35 cellular contexts compared by ENCODE assay signal in genomic region chr16:57331355-57331754, GRCh38. TPM values are rescaled to one million over a fixed set of nuclear protein-coding genes. Genes with fewer than 3 reads are reported as not detected.
"Had no signal": no experiment of that assay in that cellular context is flagged by ENCODE, and none has a peak within 500 bp of the region (broad histone marks: within the 10 kb centered on the region; RNA-seq: fewer than 3 reads in every experiment).

No MANE protein-coding gene starts in this region.

- H3K79me2 ChIP-seq: parathyroid adenoma had no signal

- ATAC-seq: naive thymus-derived CD8-positive, alpha-beta T cell; natural killer cell treated with Interleukin-12 subunit alpha and Interleukin-12 subunit beta and Interleukin-15 and Interleukin-18, amount 100 ng/mL, for 72 hours; psoas muscle; right cardiac atrium; sciatic nerve; stimulated activated memory B cell treated with anti-CD40 and anti-IgM and Interleukin-4, amounts not matched to agents 10 μg/mL and 1 μg/mL and 100 μg/mL, for 72 hours had no signal

- H3K4me1 Mint-ChIP-seq: naive B cell; naive thymus-derived CD8-positive, alpha-beta T cell; nephron progenitor cell; neural crest cell had no signal

- H3K4me1 ChIP-seq: parathyroid adenoma, psoas muscle, spleen, stomach, suprapubic skin, testis, transverse colon, vagina had no signal

- H3K27ac Mint-ChIP-seq: naive thymus-derived CD8-positive, alpha-beta T cell; nephron progenitor cell; progenitor cell of endocrine pancreas; stimulated activated memory B cell treated with anti-CD40 and anti-IgM and Interleukin-4, amounts not matched to agents 10 μg/mL and 1 μg/mL and 100 μg/mL, for 72 hours; stimulated activated naive CD8-positive, alpha-beta T cell treated with anti-CD3 and anti-CD28 coated beads, Interleukin-15, Interleukin-2, amounts not matched to agents 100 ng/mL and 50 ng/mL, for 24 hours; type B pancreatic cell had no signal

- DNase-seq: naive B cell; naive thymus-derived CD8-positive, alpha-beta T cell; nephron progenitor cell; nucleus accumbens; ovary; posterior cingulate gyrus; psoas muscle; right cardiac atrium; stimulated activated CD4-positive, alpha-beta T cell treated with anti-CD3 and anti-CD28 coated beads, Interleukin-12 subunit alpha, Interleukin-12 subunit beta, amount 100 ng/mL, for 4 hours; stimulated activated CD4-positive, alpha-beta T cell treated with anti-CD3 and anti-CD28 coated beads, Interleukin-1b, Interleukin-23, amount 100 ng/mL, for 48 hours; stimulated activated CD4-positive, alpha-beta T cell treated with anti-CD3 and anti-CD28 coated beads, Interleukin-4, amount 100 ng/mL, for 1 hour; stimulated activated CD4-positive, alpha-beta T cell treated with anti-CD3 and anti-CD28 coated beads, Interleukin-4, amount 100 ng/mL, for 4 hours; stimulated activated CD8-positive, alpha-beta memory T cell treated with anti-CD3 and anti-CD28 coated beads, Interleukin-4, amount 100 ng/mL, for 48 hours; stimulated activated naive CD4-positive, alpha-beta T cell treated with Interleukin-2 at 50 U/mL for 16 hours; stomach; testis; tibial artery; transverse colon had no signal

- H3K27me3 ChIP-seq: ovary, stomach, testis, tibial artery, transverse colon, vagina had no signal

- H3K4me2 ChIP-seq: smooth muscle cell had no signal

- H3K9me3 ChIP-seq: neutrophil, ovary, psoas muscle, testis, tibial artery, transverse colon, vagina had no signal

- H3K36me3 Mint-ChIP-seq: natural killer cell treated with Interleukin-12 subunit alpha and Interleukin-12 subunit beta and Interleukin-15 and Interleukin-18, amount 100 ng/mL, for 72 hours; stimulated activated memory B cell treated with anti-CD40 and anti-IgM and Interleukin-4, amounts not matched to agents 10 μg/mL and 1 μg/mL and 100 μg/mL, for 72 hours; type B pancreatic cell had no signal

- H3K9me3 Mint-ChIP-seq: natural killer cell treated with Interleukin-12 subunit alpha and Interleukin-12 subunit beta and Interleukin-15 and Interleukin-18, amount 100 ng/mL, for 72 hours; stimulated activated memory B cell treated with anti-CD40 and anti-IgM and Interleukin-4, amounts not matched to agents 10 μg/mL and 1 μg/mL and 100 μg/mL, for 72 hours; type B pancreatic cell had no signal

- FAIRE-seq: urothelium cell line had no signal

- H3K27ac ChIP-seq: neutrophil, ovary, parathyroid adenoma, psoas muscle, skin epidermis, spleen, stomach, suprapubic skin, testis, tibial artery, transverse colon, vagina had no signal

- H3K36me3 ChIP-seq: neutrophil, ovary, spleen, stomach, suprapubic skin, tibial artery, transverse colon, vagina had no signal

- H2AFZ ChIP-seq: parathyroid adenoma had no signal

- H3K9ac ChIP-seq: parathyroid adenoma had no signal

- H3K4me3 Mint-ChIP-seq: naive B cell; naive thymus-derived CD8-positive, alpha-beta T cell; natural killer cell treated with Interleukin-12 subunit alpha and Interleukin-12 subunit beta and Interleukin-15 and Interleukin-18, amount 100 ng/mL, for 72 hours; nephron progenitor cell; neural crest cell; stimulated activated memory B cell treated with anti-CD40 and anti-IgM and Interleukin-4, amounts not matched to agents 10 μg/mL and 1 μg/mL and 100 μg/mL, for 72 hours; stimulated activated naive CD8-positive, alpha-beta T cell treated with anti-CD3 and anti-CD28 coated beads, Interleukin-15, Interleukin-2, amounts not matched to agents 100 ng/mL and 50 ng/mL, for 24 hours; type B pancreatic cell had no signal

- H3K27me3 Mint-ChIP-seq: progenitor cell of endocrine pancreas; stimulated activated memory B cell treated with anti-CD40 and anti-IgM and Interleukin-4, amounts not matched to agents 10 μg/mL and 1 μg/mL and 100 μg/mL, for 72 hours had no signal

- H3K4me3 ChIP-seq: ovary, psoas muscle, skin epidermis, smooth muscle cell, spleen, stomach, suprapubic skin, testis, tibial artery, transverse colon, vagina had no signal

RNA-seq across cellular contexts. Expression of gene CCL22, which starts 27.2 kb away (rescaled TPM):
- total RNA-seq: neural crest cell, progenitor cell of endocrine pancreas, renal cortical epithelial cell, smooth muscle cell, testis, ureter had no signal
- polyA plus RNA-seq: naive thymus-derived CD8-positive, alpha-beta T cell; right cardiac atrium; smooth muscle cell had no signal

RNA-seq across cellular contexts. Expression of gene CX3CL1, which starts 40.9 kb away (rescaled TPM):
- total RNA-seq: naive thymus-derived CD8-positive, alpha-beta T cell; natural killer cell treated with Interleukin-12 subunit alpha and Interleukin-12 subunit beta and Interleukin-15 and Interleukin-18, amount 100 ng/mL, for 72 hours had no signal
- polyA plus RNA-seq: naive thymus-derived CD8-positive, alpha-beta T cell had no signal

RNA-seq across cellular contexts. Expression of gene PLLP, which starts 46.9 kb away (rescaled TPM):
- total RNA-seq: smooth muscle cell had no signal
